Comparison of ENCODE assay signal across 27 cellular contexts in genomic region chr1:225361176-225361575, GRCh38.
"Had no signal": no experiment of that assay in that cellular context is flagged by ENCODE, and none has a peak within 500 bp of the region (broad histone marks: within the 10 kb centered on the region; RNA-seq: fewer than 3 reads in every experiment).

No MANE protein-coding gene starts in this region.

- FAIRE-seq: bronchial epithelial cell had no signal

- H3K4me1 ChIP-seq: ascending aorta, body of pancreas, SJCRH30 had no signal

- H3K4me3 ChIP-seq: ascending aorta, body of pancreas, K562, SJCRH30 had no signal

- H3K9me3 ChIP-seq: ascending aorta, body of pancreas, SJCRH30 had no signal

- H3K27me3 ChIP-seq: ascending aorta, body of pancreas, SJCRH30 had no signal

- H3K27ac ChIP-seq: ascending aorta, body of pancreas, RWPE1, SJCRH30 had no signal

- H3K36me3 ChIP-seq: ascending aorta, SJCRH30 had no signal

- DNase-seq: activated CD4-positive, alpha-beta T cell treated with anti-CD3 and anti-CD28 coated beads for 4 hours; activated CD8-positive, alpha-beta memory T cell treated with anti-CD3 and anti-CD28 coated beads, Interleukin-2, amount 50 U/mL, for 4 hours; activated CD8-positive, alpha-beta T cell treated with anti-CD3 and anti-CD28 coated beads for 36 hours; activated gamma-delta T cell treated with Interleukin-2 at 50 U/mL for 16 hours; activated naive CD4-positive, alpha-beta T cell treated with anti-CD3 and anti-CD28 coated beads, Interleukin-2, amount 50 U/mL, for 16 hours; activated naive CD8-positive, alpha-beta T cell treated with anti-CD3 and anti-CD28 coated beads, Interleukin-2, amount 10 ng/mL, durations not matched to agents 7 days and 5 days; activated T-cell treated with anti-CD3 and anti-CD28 coated beads, Interleukin-2, amount 50 U/mL, for 72 hours; amniotic stem cell; body of pancreas; central memory CD4-positive, alpha-beta T cell; Karpas-422; NCI-H1048; NCI-H1417; NCI-H1930; NCI-H2171 treated with DMSO at 0.1 percent for 48 hours; NCI-H226; NCI-H526; NCI-H82; Right ventricle myocardium superior; SJCRH30 had no signal

- ATAC-seq: activated CD4-positive, CD25-positive, alpha-beta regulatory T cell treated with anti-CD3 and anti-CD28 coated beads, Interleukin-2, amount 50 U/mL, for 24 hours; activated CD8-positive, alpha-beta T cell treated with anti-CD3 and anti-CD28 coated beads for 36 hours; activated T-cell treated with anti-CD3 and anti-CD28 coated beads, Interleukin-2, amount 50 U/mL, for 72 hours; body of pancreas; K562; Panc1; SK-N-SH treated with all-trans-retinoic acid at 6 μM for 48 hours had no signal
